ENCODE assay signal across 1 cellular context in the genomic region with DNA sequence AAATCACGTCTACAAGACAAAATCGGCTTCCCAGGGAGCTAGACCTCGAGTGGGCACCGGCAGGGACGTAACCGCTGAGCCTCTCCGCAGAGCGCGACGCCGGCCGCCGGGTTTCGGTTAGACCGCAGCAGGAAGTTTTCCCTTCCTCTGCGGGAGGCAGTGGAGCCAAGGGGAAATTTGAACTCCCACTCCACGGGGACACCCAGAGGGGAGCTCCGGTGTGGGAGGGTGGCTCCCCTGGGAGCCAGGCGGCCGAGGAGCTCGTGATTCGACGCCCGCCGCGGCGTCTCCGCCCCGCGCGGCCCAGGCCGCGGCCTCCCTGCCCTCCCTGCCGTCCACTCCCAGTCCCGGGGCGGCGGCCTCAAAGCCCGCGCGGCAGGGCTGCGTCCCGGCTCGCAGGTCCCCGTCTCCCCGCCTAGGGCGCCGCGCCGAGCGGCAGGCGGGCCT.
TF ChIP-seq lines count a peak whose summit lies in the region.

No MANE protein-coding gene starts in this region.

TF ChIP-seq in WTC11, 78 proteins besides CTCF, POLR2A, EP300 and RAD21 (continued from another document and continues in another):
- TF ChIP-seq FOXP1 (CRISPR knock-in tag; IDR thresholded peaks at IDR 0.05; ENCODE audit: borderline replicate concordance): peak; percentile 31; the same call in 1 of the 2 replicates
- TF ChIP-seq ZNF317 (CRISPR knock-in tag; IDR thresholded peaks at IDR 0.05; ENCODE audit: borderline replicate concordance, low read depth): no peak
- no peak for TF ChIP-seq NR1H2 (CRISPR knock-in tag; IDR thresholded peaks at IDR 0.05)
- no peak for TF ChIP-seq NR3C1 (CRISPR knock-in tag; conservative IDR thresholded peaks at IDR 0.05; ENCODE audit: low read depth)
- no peak for TF ChIP-seq ZNF138 (CRISPR knock-in tag; conservative IDR thresholded peaks at IDR 0.05)
- TF ChIP-seq, protein P1, sequence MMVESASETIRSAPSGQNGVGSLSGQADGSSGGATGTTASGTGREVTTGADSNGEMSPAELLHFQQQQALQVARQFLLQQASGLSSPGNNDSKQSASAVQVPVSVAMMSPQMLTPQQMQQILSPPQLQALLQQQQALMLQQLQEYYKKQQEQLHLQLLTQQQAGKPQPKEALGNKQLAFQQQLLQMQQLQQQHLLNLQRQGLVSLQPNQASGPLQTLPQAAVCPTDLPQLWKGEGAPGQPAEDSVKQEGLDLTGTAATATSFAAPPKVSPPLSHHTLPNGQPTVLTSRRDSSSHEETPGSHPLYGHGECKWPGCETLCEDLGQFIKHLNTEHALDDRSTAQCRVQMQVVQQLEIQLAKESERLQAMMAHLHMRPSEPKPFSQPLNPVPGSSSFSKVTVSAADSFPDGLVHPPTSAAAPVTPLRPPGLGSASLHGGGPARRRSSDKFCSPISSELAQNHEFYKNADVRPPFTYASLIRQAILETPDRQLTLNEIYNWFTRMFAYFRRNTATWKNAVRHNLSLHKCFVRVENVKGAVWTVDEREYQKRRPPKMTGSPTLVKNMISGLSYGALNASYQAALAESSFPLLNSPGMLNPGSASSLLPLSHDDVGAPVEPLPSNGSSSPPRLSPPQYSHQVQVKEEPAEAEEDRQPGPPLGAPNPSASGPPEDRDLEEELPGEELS (CRISPR knock-in tag; IDR thresholded peaks at IDR 0.05): peak; percentile 89; the same call in 1 of the 2 replicates
- no peak for TF ChIP-seq GABPB1 (CRISPR knock-in tag; IDR thresholded peaks at IDR 0.05)
- no peak for TF ChIP-seq JAZF1 (CRISPR knock-in tag; IDR thresholded peaks at IDR 0.05)
- TF ChIP-seq ZNF263 (CRISPR knock-in tag; IDR thresholded peaks at IDR 0.05; ENCODE audit: low read depth): no peak
- TF ChIP-seq, protein P2, sequence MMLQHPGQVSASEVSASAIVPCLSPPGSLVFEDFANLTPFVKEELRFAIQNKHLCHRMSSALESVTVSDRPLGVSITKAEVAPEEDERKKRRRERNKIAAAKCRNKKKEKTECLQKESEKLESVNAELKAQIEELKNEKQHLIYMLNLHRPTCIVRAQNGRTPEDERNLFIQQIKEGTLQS (CRISPR knock-in tag; conservative IDR thresholded peaks at IDR 0.05): no peak
- peak; percentile 24; the same call in 1 of the 2 replicates for TF ChIP-seq TEAD4 (CRISPR knock-in tag; IDR thresholded peaks at IDR 0.05)
- no peak for TF ChIP-seq EMX1 (CRISPR knock-in tag; IDR thresholded peaks at IDR 0.05)
- TF ChIP-seq, protein P3, sequence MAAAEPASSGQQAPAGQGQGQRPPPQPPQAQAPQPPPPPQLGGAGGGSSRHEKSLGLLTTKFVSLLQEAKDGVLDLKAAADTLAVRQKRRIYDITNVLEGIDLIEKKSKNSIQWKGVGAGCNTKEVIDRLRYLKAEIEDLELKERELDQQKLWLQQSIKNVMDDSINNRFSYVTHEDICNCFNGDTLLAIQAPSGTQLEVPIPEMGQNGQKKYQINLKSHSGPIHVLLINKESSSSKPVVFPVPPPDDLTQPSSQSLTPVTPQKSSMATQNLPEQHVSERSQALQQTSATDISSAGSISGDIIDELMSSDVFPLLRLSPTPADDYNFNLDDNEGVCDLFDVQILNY (CRISPR knock-in tag; IDR thresholded peaks at IDR 0.05): no peak
- TF ChIP-seq SMAD4 (CRISPR knock-in tag; IDR thresholded peaks at IDR 0.05): no peak
- no peak for TF ChIP-seq RORB (CRISPR knock-in tag; IDR thresholded peaks at IDR 0.05)
- TF ChIP-seq, protein P4, sequence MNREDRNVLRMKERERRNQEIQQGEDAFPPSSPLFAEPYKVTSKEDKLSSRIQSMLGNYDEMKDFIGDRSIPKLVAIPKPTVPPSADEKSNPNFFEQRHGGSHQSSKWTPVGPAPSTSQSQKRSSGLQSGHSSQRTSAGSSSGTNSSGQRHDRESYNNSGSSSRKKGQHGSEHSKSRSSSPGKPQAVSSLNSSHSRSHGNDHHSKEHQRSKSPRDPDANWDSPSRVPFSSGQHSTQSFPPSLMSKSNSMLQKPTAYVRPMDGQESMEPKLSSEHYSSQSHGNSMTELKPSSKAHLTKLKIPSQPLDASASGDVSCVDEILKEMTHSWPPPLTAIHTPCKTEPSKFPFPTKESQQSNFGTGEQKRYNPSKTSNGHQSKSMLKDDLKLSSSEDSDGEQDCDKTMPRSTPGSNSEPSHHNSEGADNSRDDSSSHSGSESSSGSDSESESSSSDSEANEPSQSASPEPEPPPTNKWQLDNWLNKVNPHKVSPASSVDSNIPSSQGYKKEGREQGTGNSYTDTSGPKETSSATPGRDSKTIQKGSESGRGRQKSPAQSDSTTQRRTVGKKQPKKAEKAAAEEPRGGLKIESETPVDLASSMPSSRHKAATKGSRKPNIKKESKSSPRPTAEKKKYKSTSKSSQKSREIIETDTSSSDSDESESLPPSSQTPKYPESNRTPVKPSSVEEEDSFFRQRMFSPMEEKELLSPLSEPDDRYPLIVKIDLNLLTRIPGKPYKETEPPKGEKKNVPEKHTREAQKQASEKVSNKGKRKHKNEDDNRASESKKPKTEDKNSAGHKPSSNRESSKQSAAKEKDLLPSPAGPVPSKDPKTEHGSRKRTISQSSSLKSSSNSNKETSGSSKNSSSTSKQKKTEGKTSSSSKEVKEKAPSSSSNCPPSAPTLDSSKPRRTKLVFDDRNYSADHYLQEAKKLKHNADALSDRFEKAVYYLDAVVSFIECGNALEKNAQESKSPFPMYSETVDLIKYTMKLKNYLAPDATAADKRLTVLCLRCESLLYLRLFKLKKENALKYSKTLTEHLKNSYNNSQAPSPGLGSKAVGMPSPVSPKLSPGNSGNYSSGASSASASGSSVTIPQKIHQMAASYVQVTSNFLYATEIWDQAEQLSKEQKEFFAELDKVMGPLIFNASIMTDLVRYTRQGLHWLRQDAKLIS (CRISPR knock-in tag; IDR thresholded peaks at IDR 0.05; ENCODE audit: borderline replicate concordance): no peak
- TF ChIP-seq, protein P5, sequence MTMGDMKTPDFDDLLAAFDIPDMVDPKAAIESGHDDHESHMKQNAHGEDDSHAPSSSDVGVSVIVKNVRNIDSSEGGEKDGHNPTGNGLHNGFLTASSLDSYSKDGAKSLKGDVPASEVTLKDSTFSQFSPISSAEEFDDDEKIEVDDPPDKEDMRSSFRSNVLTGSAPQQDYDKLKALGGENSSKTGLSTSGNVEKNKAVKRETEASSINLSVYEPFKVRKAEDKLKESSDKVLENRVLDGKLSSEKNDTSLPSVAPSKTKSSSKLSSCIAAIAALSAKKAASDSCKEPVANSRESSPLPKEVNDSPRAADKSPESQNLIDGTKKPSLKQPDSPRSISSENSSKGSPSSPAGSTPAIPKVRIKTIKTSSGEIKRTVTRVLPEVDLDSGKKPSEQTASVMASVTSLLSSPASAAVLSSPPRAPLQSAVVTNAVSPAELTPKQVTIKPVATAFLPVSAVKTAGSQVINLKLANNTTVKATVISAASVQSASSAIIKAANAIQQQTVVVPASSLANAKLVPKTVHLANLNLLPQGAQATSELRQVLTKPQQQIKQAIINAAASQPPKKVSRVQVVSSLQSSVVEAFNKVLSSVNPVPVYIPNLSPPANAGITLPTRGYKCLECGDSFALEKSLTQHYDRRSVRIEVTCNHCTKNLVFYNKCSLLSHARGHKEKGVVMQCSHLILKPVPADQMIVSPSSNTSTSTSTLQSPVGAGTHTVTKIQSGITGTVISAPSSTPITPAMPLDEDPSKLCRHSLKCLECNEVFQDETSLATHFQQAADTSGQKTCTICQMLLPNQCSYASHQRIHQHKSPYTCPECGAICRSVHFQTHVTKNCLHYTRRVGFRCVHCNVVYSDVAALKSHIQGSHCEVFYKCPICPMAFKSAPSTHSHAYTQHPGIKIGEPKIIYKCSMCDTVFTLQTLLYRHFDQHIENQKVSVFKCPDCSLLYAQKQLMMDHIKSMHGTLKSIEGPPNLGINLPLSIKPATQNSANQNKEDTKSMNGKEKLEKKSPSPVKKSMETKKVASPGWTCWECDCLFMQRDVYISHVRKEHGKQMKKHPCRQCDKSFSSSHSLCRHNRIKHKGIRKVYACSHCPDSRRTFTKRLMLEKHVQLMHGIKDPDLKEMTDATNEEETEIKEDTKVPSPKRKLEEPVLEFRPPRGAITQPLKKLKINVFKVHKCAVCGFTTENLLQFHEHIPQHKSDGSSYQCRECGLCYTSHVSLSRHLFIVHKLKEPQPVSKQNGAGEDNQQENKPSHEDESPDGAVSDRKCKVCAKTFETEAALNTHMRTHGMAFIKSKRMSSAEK (CRISPR knock-in tag; IDR thresholded peaks at IDR 0.05; ENCODE audit: borderline replicate concordance): no peak
- TF ChIP-seq FOXK1 (CRISPR knock-in tag; IDR thresholded peaks at IDR 0.05): 0 out of 2 replicates have a peak, but pooled peaks have one; percentile 15
- TF ChIP-seq OVOL2 (CRISPR knock-in tag; IDR thresholded peaks at IDR 0.05; ENCODE audit: borderline replicate concordance): no peak
- TF ChIP-seq MXD4 (CRISPR knock-in tag; IDR thresholded peaks at IDR 0.05; ENCODE audit: borderline replicate concordance): no peak
- TF ChIP-seq ESRRA (CRISPR knock-in tag; IDR thresholded peaks at IDR 0.05; ENCODE audit: borderline replicate concordance): 0 out of 2 replicates have a peak, but pooled peaks have one; percentile 23
- TF ChIP-seq, protein P6, sequence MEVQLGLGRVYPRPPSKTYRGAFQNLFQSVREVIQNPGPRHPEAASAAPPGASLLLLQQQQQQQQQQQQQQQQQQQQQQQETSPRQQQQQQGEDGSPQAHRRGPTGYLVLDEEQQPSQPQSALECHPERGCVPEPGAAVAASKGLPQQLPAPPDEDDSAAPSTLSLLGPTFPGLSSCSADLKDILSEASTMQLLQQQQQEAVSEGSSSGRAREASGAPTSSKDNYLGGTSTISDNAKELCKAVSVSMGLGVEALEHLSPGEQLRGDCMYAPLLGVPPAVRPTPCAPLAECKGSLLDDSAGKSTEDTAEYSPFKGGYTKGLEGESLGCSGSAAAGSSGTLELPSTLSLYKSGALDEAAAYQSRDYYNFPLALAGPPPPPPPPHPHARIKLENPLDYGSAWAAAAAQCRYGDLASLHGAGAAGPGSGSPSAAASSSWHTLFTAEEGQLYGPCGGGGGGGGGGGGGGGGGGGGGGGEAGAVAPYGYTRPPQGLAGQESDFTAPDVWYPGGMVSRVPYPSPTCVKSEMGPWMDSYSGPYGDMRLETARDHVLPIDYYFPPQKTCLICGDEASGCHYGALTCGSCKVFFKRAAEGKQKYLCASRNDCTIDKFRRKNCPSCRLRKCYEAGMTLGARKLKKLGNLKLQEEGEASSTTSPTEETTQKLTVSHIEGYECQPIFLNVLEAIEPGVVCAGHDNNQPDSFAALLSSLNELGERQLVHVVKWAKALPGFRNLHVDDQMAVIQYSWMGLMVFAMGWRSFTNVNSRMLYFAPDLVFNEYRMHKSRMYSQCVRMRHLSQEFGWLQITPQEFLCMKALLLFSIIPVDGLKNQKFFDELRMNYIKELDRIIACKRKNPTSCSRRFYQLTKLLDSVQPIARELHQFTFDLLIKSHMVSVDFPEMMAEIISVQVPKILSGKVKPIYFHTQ (CRISPR knock-in tag; IDR thresholded peaks at IDR 0.05): no peak
- TF ChIP-seq, protein P7, sequence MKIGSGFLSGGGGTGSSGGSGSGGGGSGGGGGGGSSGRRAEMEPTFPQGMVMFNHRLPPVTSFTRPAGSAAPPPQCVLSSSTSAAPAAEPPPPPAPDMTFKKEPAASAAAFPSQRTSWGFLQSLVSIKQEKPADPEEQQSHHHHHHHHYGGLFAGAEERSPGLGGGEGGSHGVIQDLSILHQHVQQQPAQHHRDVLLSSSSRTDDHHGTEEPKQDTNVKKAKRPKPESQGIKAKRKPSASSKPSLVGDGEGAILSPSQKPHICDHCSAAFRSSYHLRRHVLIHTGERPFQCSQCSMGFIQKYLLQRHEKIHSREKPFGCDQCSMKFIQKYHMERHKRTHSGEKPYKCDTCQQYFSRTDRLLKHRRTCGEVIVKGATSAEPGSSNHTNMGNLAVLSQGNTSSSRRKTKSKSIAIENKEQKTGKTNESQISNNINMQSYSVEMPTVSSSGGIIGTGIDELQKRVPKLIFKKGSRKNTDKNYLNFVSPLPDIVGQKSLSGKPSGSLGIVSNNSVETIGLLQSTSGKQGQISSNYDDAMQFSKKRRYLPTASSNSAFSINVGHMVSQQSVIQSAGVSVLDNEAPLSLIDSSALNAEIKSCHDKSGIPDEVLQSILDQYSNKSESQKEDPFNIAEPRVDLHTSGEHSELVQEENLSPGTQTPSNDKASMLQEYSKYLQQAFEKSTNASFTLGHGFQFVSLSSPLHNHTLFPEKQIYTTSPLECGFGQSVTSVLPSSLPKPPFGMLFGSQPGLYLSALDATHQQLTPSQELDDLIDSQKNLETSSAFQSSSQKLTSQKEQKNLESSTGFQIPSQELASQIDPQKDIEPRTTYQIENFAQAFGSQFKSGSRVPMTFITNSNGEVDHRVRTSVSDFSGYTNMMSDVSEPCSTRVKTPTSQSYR (CRISPR knock-in tag; IDR thresholded peaks at IDR 0.05): no peak
- TF ChIP-seq, protein P8, sequence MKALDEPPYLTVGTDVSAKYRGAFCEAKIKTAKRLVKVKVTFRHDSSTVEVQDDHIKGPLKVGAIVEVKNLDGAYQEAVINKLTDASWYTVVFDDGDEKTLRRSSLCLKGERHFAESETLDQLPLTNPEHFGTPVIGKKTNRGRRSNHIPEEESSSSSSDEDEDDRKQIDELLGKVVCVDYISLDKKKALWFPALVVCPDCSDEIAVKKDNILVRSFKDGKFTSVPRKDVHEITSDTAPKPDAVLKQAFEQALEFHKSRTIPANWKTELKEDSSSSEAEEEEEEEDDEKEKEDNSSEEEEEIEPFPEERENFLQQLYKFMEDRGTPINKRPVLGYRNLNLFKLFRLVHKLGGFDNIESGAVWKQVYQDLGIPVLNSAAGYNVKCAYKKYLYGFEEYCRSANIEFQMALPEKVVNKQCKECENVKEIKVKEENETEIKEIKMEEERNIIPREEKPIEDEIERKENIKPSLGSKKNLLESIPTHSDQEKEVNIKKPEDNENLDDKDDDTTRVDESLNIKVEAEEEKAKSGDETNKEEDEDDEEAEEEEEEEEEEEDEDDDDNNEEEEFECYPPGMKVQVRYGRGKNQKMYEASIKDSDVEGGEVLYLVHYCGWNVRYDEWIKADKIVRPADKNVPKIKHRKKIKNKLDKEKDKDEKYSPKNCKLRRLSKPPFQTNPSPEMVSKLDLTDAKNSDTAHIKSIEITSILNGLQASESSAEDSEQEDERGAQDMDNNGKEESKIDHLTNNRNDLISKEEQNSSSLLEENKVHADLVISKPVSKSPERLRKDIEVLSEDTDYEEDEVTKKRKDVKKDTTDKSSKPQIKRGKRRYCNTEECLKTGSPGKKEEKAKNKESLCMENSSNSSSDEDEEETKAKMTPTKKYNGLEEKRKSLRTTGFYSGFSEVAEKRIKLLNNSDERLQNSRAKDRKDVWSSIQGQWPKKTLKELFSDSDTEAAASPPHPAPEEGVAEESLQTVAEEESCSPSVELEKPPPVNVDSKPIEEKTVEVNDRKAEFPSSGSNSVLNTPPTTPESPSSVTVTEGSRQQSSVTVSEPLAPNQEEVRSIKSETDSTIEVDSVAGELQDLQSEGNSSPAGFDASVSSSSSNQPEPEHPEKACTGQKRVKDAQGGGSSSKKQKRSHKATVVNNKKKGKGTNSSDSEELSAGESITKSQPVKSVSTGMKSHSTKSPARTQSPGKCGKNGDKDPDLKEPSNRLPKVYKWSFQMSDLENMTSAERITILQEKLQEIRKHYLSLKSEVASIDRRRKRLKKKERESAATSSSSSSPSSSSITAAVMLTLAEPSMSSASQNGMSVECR (CRISPR knock-in tag; IDR thresholded peaks at IDR 0.05; ENCODE audit: borderline replicate concordance): peak; percentile 67; the same call in 1 of the 2 replicates
- TF ChIP-seq, protein P9, sequence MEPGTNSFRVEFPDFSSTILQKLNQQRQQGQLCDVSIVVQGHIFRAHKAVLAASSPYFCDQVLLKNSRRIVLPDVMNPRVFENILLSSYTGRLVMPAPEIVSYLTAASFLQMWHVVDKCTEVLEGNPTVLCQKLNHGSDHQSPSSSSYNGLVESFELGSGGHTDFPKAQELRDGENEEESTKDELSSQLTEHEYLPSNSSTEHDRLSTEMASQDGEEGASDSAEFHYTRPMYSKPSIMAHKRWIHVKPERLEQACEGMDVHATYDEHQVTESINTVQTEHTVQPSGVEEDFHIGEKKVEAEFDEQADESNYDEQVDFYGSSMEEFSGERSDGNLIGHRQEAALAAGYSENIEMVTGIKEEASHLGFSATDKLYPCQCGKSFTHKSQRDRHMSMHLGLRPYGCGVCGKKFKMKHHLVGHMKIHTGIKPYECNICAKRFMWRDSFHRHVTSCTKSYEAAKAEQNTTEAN (CRISPR knock-in tag; IDR thresholded peaks at IDR 0.05): no peak
- no peak for TF ChIP-seq HMGA2 (CRISPR knock-in tag; IDR thresholded peaks at IDR 0.05)
- no peak for TF ChIP-seq FOXJ3 (CRISPR knock-in tag; IDR thresholded peaks at IDR 0.05; ENCODE audit: borderline replicate concordance)
